9 cellular contexts compared by ENCODE assay signal in the genomic region with DNA sequence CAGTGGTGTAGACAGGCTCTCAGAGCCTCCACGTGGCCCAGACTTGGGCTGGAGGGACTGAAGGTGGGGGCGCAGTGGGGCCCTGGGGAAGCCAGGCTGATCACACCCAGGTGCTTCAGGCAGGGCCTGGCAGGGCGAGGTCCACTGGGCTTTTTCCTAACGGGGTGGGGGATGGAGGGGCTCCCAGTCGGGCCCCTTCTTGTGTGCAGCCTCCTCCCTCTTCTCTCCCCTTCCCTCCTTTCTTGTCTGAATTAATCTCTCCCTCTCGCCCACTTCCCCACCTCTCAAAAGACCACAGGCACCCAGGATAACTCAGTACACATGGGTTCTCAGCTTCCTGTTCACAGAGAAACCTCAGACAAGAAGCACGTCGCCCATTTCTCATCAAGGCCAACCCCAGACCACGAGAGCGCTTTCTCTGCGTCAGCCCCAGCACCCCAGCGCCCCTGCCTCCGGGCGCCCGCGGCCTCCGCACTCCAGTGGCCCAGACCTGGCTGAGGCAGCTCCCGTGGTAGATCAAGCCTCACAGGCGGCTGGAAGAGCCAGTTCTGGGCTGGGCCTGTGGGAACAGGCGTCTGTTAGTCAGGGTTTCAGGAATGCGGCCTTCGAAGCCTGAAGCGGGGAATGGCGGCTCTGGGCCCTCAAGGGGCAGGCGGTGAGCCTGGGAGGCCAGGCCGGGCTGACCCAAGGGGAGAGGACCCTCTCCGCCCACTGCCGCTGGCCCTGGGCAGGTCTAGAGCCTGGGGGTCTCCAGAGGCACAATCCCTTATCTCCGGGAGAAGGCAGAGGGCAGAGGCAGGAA. TPM values are rescaled to one million over a fixed set of nuclear protein-coding genes. Genes with fewer than 3 reads are reported as not detected.
DNase-seq lines count a peak whose midpoint lies in the region; ATAC-seq, FAIRE-seq and TF ChIP-seq lines count a peak whose summit lies in the region.
"Had no signal": no experiment of that assay in that cellular context is flagged by ENCODE, and none has a peak within 500 bp of the region (broad histone marks: within the 10 kb centered on the region; RNA-seq: fewer than 3 reads in every experiment).

No MANE protein-coding gene starts in this region.

- no TSS peak for BruUV-seq in HepG2 (replicated peaks; lab: Mats Ljungman, UMichigan)

- in situ Hi-C loops in HepG2 (cut with HindIII; ENCODE audit: extremely low pct_ligation_motif_present, low pct_unique_long_range_greater_than_20kb), result no loop called here

- no peaks in the 10 kb centered on the region for H3K9me3 ChIP-seq in SK-N-SH
- H3K9me3 ChIP-seq in HepG2 (ENCODE audit: low read length), result no peaks in the 10 kb centered on the region
- H3K9me3 ChIP-seq in SJCRH30 (replicated peaks), result no peaks in the 10 kb centered on the region

- no peak for DNase-seq in GM19239 (ENCODE audit: insufficient read length, low spot score)
- no peak for DNase-seq in SK-N-SH
- peak; percentile 79 to 89 for DNase-seq in activated naive CD4-positive, alpha-beta T cell treated with anti-CD3 and anti-CD28 coated beads, Interleukin-2, amount 50 U/mL, for 72 hours (ENCODE audit: low spot score in 2 of 2)
- peak; percentile 39 for DNase-seq in HepG2 (ENCODE audit: low spot score)
- peak; percentile 58 to 61 for DNase-seq in stimulated activated CD8-positive, alpha-beta memory T cell treated with anti-CD3 and anti-CD28 coated beads, Interleukin-15, amount 100 ng/mL, for 4 hours (ENCODE audit: low read depth in 2 of 2)
- no peak for DNase-seq in SJCRH30
- no peak for DNase-seq in HTR-8/SVneo (ENCODE audit: insufficient read length, low spot score)

- H3F3A ChIP-seq in SK-N-SH (replicated peaks; ENCODE audit: insufficient read depth), result peaks cover 8% of the 10 kb centered on the region

- H3K27ac ChIP-seq in SK-N-SH (ENCODE audit: low read depth in 2 of 2, low read length in 1 of 2), result peak overlapping the region; percentile 33 to 39; a peak in 3 of 4 replicates
- H3K27ac ChIP-seq in HepG2 (ENCODE audit: extremely low read length, insufficient read depth, low read length), result peak overlapping the region; percentile 57
- H3K27ac ChIP-seq in SJCRH30, result no peak overlapping the region

- H3K9ac ChIP-seq in SK-N-SH (peak overlapping the region; percentile 7; the same call in 1 of the 2 replicates), HepG2 (ENCODE audit: insufficient read depth, low read depth, low read length) (peak overlapping the region; percentile 63)

- no peaks in the 10 kb centered on the region for H3K9me2 ChIP-seq in SK-N-SH

- no peak for TF ChIP-seq EP300 in SK-N-SH (IDR thresholded peaks at IDR 0.05; ENCODE audit: borderline replicate concordance in 1 of 2, low read depth in 1 of 2, low read length in 1 of 2)
- TF ChIP-seq EP300 in HepG2 (IDR thresholded peaks at IDR 0.05; ENCODE audit: low read depth in 2 of 2, low read length in 2 of 2), result no peak
- TF ChIP-seq EP300 in HepG2 (CRISPR knock-in tag; IDR thresholded peaks at IDR 0.05; ENCODE audit: borderline replicate concordance), result no peak

- H3K36me3 ChIP-seq in SK-N-SH (replicated peaks in 1 of 2; ENCODE audit: control insufficient read depth in 1 of 2, insufficient read depth in 2 of 2, low read length in 1 of 2), result no peaks in the 10 kb centered on the region
- no peaks in the 10 kb centered on the region for H3K36me3 ChIP-seq in HepG2 (replicated peaks in 1 of 2; ENCODE audit: control insufficient read depth in 1 of 2, insufficient read depth in 2 of 2, low read length in 2 of 2)
- H3K36me3 ChIP-seq in SJCRH30, result no peaks in the 10 kb centered on the region

- FAIRE-seq in GM19239 (lab: Jason Lieb, UNC), result peak; percentile 62
- no peak for FAIRE-seq in HepG2 (lab: Jason Lieb, UNC)
- FAIRE-seq in HTR-8/SVneo (lab: Jason Lieb, UNC), result no peak
- FAIRE-seq: colon had no signal

- H3K4me1 ChIP-seq in SK-N-SH (ENCODE audit: control insufficient read depth in 1 of 2, insufficient read depth in 2 of 2, low read depth in 1 of 2, low read length in 1 of 2) (peaks cover 19 to 28% of the 10 kb centered on the region in 2 experiments; a peak in 2 of 4 replicates), HepG2 (ENCODE audit: insufficient read depth, low read length) (peaks cover 61% of the 10 kb centered on the region), SJCRH30 (no peaks in the 10 kb centered on the region)

- intact Hi-C loops in HepG2 (cut with micrococcal nuclease; ENCODE audit: unreplicated experiment), result loop anchor here (2.0 kb wide), 1 partner anchor 59 kb away; no protein-coding TSS in a partner anchor

- H3K36me3 Mint-ChIP-seq in activated naive CD4-positive, alpha-beta T cell treated with anti-CD3 and anti-CD28 coated beads, Interleukin-2, amount 50 U/mL, for 72 hours, result no peaks in the 10 kb centered on the region

- peak overlapping the region; percentile 13; the same call in 1 of the 2 replicates for H3K4me2 ChIP-seq in SK-N-SH
- H3K4me2 ChIP-seq in HepG2 (ENCODE audit: low read depth, low read length), result peak overlapping the region; percentile 75

- ATAC-seq in activated naive CD4-positive, alpha-beta T cell treated with anti-CD3 and anti-CD28 coated beads, Interleukin-2, amount 50 U/mL, for 72 hours, result peak; percentile 71 to 80
- ATAC-seq in HepG2 (peak; percentile 16), HG03039 (IDR thresholded peaks at IDR 0.05; ENCODE audit: unreplicated experiment) (no peak)

- TF ChIP-seq POLR2A in HepG2 (IDR thresholded peaks at IDR 0.05; ENCODE audit: insufficient read depth in 1 of 2, low read depth in 2 of 2, low read length in 2 of 2), result no peak

- H2AFZ ChIP-seq in SK-N-SH (ENCODE audit: low read depth), result peak overlapping the region; percentile 77
- H2AFZ ChIP-seq in HepG2 (ENCODE audit: low read length), result no peak overlapping the region

- POLR2A ChIA-PET in SK-N-SH (lab: Yijun Ruan, JAX) (no interaction called here), HepG2 (lab: Yijun Ruan, JAX) (interaction anchor here (0.9 to 1.8 kb wide), 5 partner anchors 9 to 69 kb away, joined by 3 to 6 read pairs (median 4); no protein-coding TSS in a partner anchor)

- H3K79me2 ChIP-seq in SK-N-SH (ENCODE audit: insufficient read depth) (no peaks in the 10 kb centered on the region), HepG2 (ENCODE audit: insufficient read depth, low read length) (no peaks in the 10 kb centered on the region)

- H3K27me3 ChIP-seq in SK-N-SH (ENCODE audit: insufficient read depth) (no peaks in the 10 kb centered on the region), HepG2 (ENCODE audit: control insufficient read depth in 1 of 2, insufficient read depth in 2 of 2, low read length in 2 of 2) (no peaks in the 10 kb centered on the region), SJCRH30 (no peaks in the 10 kb centered on the region)

- TF ChIP-seq CTCF in SK-N-SH (IDR thresholded peaks at IDR 0.05) (no peak), HepG2 (CRISPR knock-in tag; IDR thresholded peaks at IDR 0.05) (no peak)

- peak overlapping the region; percentile 86 to 94 for H3K27ac Mint-ChIP-seq in activated naive CD4-positive, alpha-beta T cell treated with anti-CD3 and anti-CD28 coated beads, Interleukin-2, amount 50 U/mL, for 72 hours

- no peaks in the 10 kb centered on the region for H4K20me1 ChIP-seq in SK-N-SH (ENCODE audit: insufficient read depth)
- H4K20me1 ChIP-seq in HepG2 (ENCODE audit: insufficient read depth, low read length), result no peaks in the 10 kb centered on the region

- CTCF ChIA-PET in SK-N-SH (lab: Yijun Ruan, JAX), result interaction anchor here (0.6 to 1.8 kb wide), 9 partner anchors 10 to 87 kb away, joined by 3 to 9 read pairs (median 4); a partner anchor contains a TSS
- CTCF ChIA-PET in HepG2 (lab: Yijun Ruan, JAX; ENCODE audit: low intra/inter-chr PET ratio, low total read pairs), result interaction anchor here (1.1 to 1.7 kb wide), 2 partner anchors 52 to 60 kb away, joined by 3 to 5 read pairs; no protein-coding TSS in a partner anchor

- no peak overlapping the region for H3K4me3 ChIP-seq in SK-N-SH (ENCODE audit: low read depth in 2 of 2, low read length in 1 of 2)
- H3K4me3 ChIP-seq in HepG2 (replicated peaks in 1 of 3; ENCODE audit: insufficient read depth in 1 of 3, low read depth in 2 of 3, low read length in 3 of 3), result peak overlapping the region; percentile 11 to 59 (median 43); a peak in 5 of 6 replicates
- H3K4me3 ChIP-seq in SJCRH30, result no peak overlapping the region

- TF ChIP-seq RAD21 in SK-N-SH (IDR thresholded peaks at IDR 0.05; ENCODE audit: low read length) (no peak), HepG2 (CRISPR knock-in tag; IDR thresholded peaks at IDR 0.05) (0 out of 2 replicates have a peak, but pooled peaks have one; percentile 9)

- WGBS in SK-N-SH (ENCODE audit: low lambda C conversion rate), result 79% methylated on average over 20 of the region's 29 CpGs
- WGBS in HepG2 (ENCODE audit: low lambda C conversion rate), result 61% methylated on average over 17 of the region's 29 CpGs

- H3K9me3 Mint-ChIP-seq in activated naive CD4-positive, alpha-beta T cell treated with anti-CD3 and anti-CD28 coated beads, Interleukin-2, amount 50 U/mL, for 72 hours, result no peaks in the 10 kb centered on the region

RNA-seq across cellular contexts. Expression of a gene that starts 50.6 kb away (rescaled TPM):
- polyA plus RNA-seq in SK-N-SH (2012; rRNA removed) (2.0 and 2.4 TPM in 2 replicates), HepG2 (2011; rRNA removed) (2.3 and 3.7 TPM in 2 replicates)
- polyA plus RNA-seq in SK-N-SH (2012; cell fraction: cytosol; rRNA removed), result 0.93 and 1.9 TPM in 2 replicates
- polyA plus RNA-seq in SK-N-SH (2012; cell fraction: nucleus; rRNA removed), result 2.3 and 3.2 TPM in 2 replicates
- 1 to 10 TPM in 1 of 2 donors, under 1 TPM in 1; 0.64 to 4.3 TPM for total RNA-seq in activated naive CD4-positive, alpha-beta T cell treated with anti-CD3 and anti-CD28 coated beads, Interleukin-2, amount 50 U/mL, for 72 hours
- total RNA-seq in HepG2 (2016; rRNA removed; fragmentation: Illumina TruSeq; extraction: Trizol), result 3.5 and 4.7 TPM in 2 replicates
- total RNA-seq in HepG2 (2016; cell fraction: cytosol; rRNA removed; fragmentation: Illumina TruSeq; extraction: Trizol; ENCODE audit: low read depth), result 1.3 and 1.8 TPM in 2 replicates
- 3.2 and 5.1 TPM in 2 replicates for total RNA-seq in HepG2 (2016; cell fraction: insoluble cytoplasmic fraction; rRNA removed; fragmentation: Illumina TruSeq; extraction: Trizol)
- total RNA-seq in HepG2 (2016; cell fraction: membrane; rRNA removed; fragmentation: Illumina TruSeq; extraction: Trizol), result 3.2 and 3.7 TPM in 2 replicates
- 2.9 and 3.1 TPM in 2 replicates for total RNA-seq in HepG2 (2016; cell fraction: nucleus; rRNA removed; fragmentation: Illumina TruSeq; extraction: Trizol)
- polyA plus RNA-seq in HepG2 (2011; cell fraction: cytosol; rRNA removed), result 3.1 and 4.4 TPM in 2 replicates
- polyA plus RNA-seq in HepG2 (2011; cell fraction: nucleus; rRNA removed), result 12.7 and 14.5 TPM in 2 replicates
- 2.3 and 4.1 TPM in 2 replicates for polyA plus RNA-seq in HepG2 (2012)
- polyA plus RNA-seq in HepG2 (2016; cell fraction: cytosol; fragmentation: Illumina TruSeq; extraction: Trizol; ENCODE audit: low read depth), result 1.2 and 1.3 TPM in 2 replicates
- polyA plus RNA-seq in HepG2 (2016; cell fraction: insoluble cytoplasmic fraction; fragmentation: Illumina TruSeq; extraction: Trizol; ENCODE audit: low read depth), result 2.8 and 3.2 TPM in 2 replicates
- 2.2 and 2.3 TPM in 2 replicates for polyA plus RNA-seq in HepG2 (2016; cell fraction: membrane; fragmentation: Illumina TruSeq; extraction: Trizol; ENCODE audit: low read depth)
- polyA plus RNA-seq in HepG2 (2016; cell fraction: nucleus; fragmentation: Illumina TruSeq; extraction: Trizol; ENCODE audit: insufficient read depth, low read depth), result 5.4 and 5.6 TPM in 2 replicates
- polyA minus RNA-seq in HepG2 (2011; rRNA and poly(A)+ RNA removed; ENCODE audit: low replicate concordance), result 3.9 and 6.3 TPM in 2 replicates
- 4.8 and 5.9 TPM in 2 replicates for polyA minus RNA-seq in HepG2 (2011; cell fraction: cytosol; rRNA and poly(A)+ RNA removed)
- polyA minus RNA-seq in HepG2 (2011; cell fraction: nucleus; rRNA and poly(A)+ RNA removed), result 2.7 and 3.5 TPM in 2 replicates
- 0.57 and 0.66 TPM in 2 replicates for total RNA-seq in SJCRH30 (2014; rRNA removed; shearing (Covaris generic))

Comparison
In these comparisons a context has a peak if more than half of its experiments do, and no peak if none do; other contexts are left out.
1. DNase-seq: peak in activated naive CD4-positive, alpha-beta T cell treated with anti-CD3 and anti-CD28 coated beads, Interleukin-2, amount 50 U/mL, for 72 hours (2 of 2), HepG2 (single experiment) and stimulated activated CD8-positive, alpha-beta memory T cell treated with anti-CD3 and anti-CD28 coated beads, Interleukin-15, amount 100 ng/mL, for 4 hours (2 of 2); none in GM19239 (single experiment), SK-N-SH (single experiment), SJCRH30 (0 of 2) and HTR-8/SVneo (single experiment).
2. H3K4me3 ChIP-seq: peak in HepG2 (3 of 3); none in SK-N-SH (0 of 2) and SJCRH30 (single experiment).